Comparison of ENCODE assay signal across 36 cellular contexts in genomic region chr1:65997693-65998092, GRCh38.
"Had no signal": no experiment of that assay in that cellular context is flagged by ENCODE, and none has a peak within 500 bp of the region (broad histone marks: within the 10 kb centered on the region; RNA-seq: fewer than 3 reads in every experiment).

No MANE protein-coding gene starts in this region.

- FAIRE-seq: bronchial epithelial cell, colon, endometrium, endothelial cell of umbilical vein, frontal cortex had no signal

- H3K36me3 ChIP-seq: adrenal gland, WERI-Rb-1 had no signal

- H3K27ac ChIP-seq: adrenal gland, body of pancreas, epithelial cell of prostate, WERI-Rb-1 had no signal

- H3K4me1 Mint-ChIP-seq: activated B cell treated with CpG ODN at 0.5 μM for 24 hours; activated naive CD4-positive, alpha-beta T cell treated with anti-CD3 and anti-CD28 coated beads, Interleukin-2, amount 50 U/mL, for 24 hours; activated naive CD8-positive, alpha-beta T cell treated with anti-CD3 and anti-CD28 coated beads for 36 hours; activated naive CD8-positive, alpha-beta T cell treated with anti-CD3 and anti-CD28 coated beads, Interleukin-2, amount 50 U/mL, for 24 hours; activated T-helper 17 cell treated with anti-CD3 and anti-CD28 coated beads, Interleukin-2, amount 50 U/mL, for 72 hours; central memory CD8-positive, alpha-beta T cell; T-helper 17 cell had no signal

- H3K4me3 ChIP-seq: adrenal gland, body of pancreas had no signal

- H3K27me3 ChIP-seq: adrenal gland, body of pancreas had no signal

- H3K36me3 Mint-ChIP-seq: activated naive CD4-positive, alpha-beta T cell treated with anti-CD3 and anti-CD28 coated beads, Interleukin-2, amount 50 U/mL, for 24 hours; activated naive CD8-positive, alpha-beta T cell treated with anti-CD3 and anti-CD28 coated beads for 36 hours had no signal

- H3K4me1 ChIP-seq: adrenal gland, body of pancreas had no signal

- H3K9me3 ChIP-seq: adrenal gland, body of pancreas had no signal

- ATAC-seq: activated CD4-positive, CD25-positive, alpha-beta regulatory T cell treated with anti-CD3 and anti-CD28 coated beads, Interleukin-2, amount 50 U/mL, for 24 hours; activated CD8-positive, alpha-beta T cell treated with anti-CD3 and anti-CD28 coated beads for 36 hours; activated naive CD8-positive, alpha-beta T cell treated with anti-CD3 and anti-CD28 coated beads, Interleukin-2, amount 50 U/mL, for 24 hours; activated T-cell treated with anti-CD3 and anti-CD28 coated beads, Interleukin-2, amount 50 U/mL, for 4 hours; activated T-helper 17 cell treated with anti-CD3 and anti-CD28 coated beads, Interleukin-2, amount 50 U/mL, for 72 hours; body of pancreas; esophagus mucosa; T-helper 17 cell had no signal

- H3K4me3 Mint-ChIP-seq: activated B cell treated with CpG ODN at 0.5 μM for 24 hours; activated CD8-positive, alpha-beta T cell treated with anti-CD3 and anti-CD28 coated beads for 36 hours; activated naive CD4-positive, alpha-beta T cell treated with anti-CD3 and anti-CD28 coated beads for 36 hours; activated naive CD4-positive, alpha-beta T cell treated with anti-CD3 and anti-CD28 coated beads, Interleukin-2, amount 50 U/mL, for 24 hours; activated naive CD8-positive, alpha-beta T cell treated with anti-CD3 and anti-CD28 coated beads for 36 hours; activated naive CD8-positive, alpha-beta T cell treated with anti-CD3 and anti-CD28 coated beads, Interleukin-2, amount 50 U/mL, for 24 hours; activated T-cell treated with anti-CD3 and anti-CD28 coated beads, Interleukin-2, amount 50 U/mL, for 4 hours; activated T-helper 17 cell treated with anti-CD3 and anti-CD28 coated beads, Interleukin-2, amount 50 U/mL, for 72 hours; central memory CD8-positive, alpha-beta T cell; T-helper 17 cell; T-helper 2 cell treated with Interferon-gamma antibody and Interleukin-4, amounts not matched to agents 5 μg/mL and 100 μg/mL, for 36 hours had no signal

- H3K27ac Mint-ChIP-seq: activated B cell treated with CpG ODN at 0.5 μM for 24 hours; activated CD8-positive, alpha-beta T cell treated with anti-CD3 and anti-CD28 coated beads for 36 hours; activated naive CD4-positive, alpha-beta T cell treated with anti-CD3 and anti-CD28 coated beads for 36 hours; activated naive CD4-positive, alpha-beta T cell treated with anti-CD3 and anti-CD28 coated beads, Interleukin-2, amount 50 U/mL, for 24 hours; activated naive CD8-positive, alpha-beta T cell treated with anti-CD3 and anti-CD28 coated beads for 36 hours; activated naive CD8-positive, alpha-beta T cell treated with anti-CD3 and anti-CD28 coated beads, Interleukin-2, amount 50 U/mL, for 24 hours; activated T-helper 17 cell treated with anti-CD3 and anti-CD28 coated beads, Interleukin-2, amount 50 U/mL, for 72 hours; T-helper 17 cell; T-helper 2 cell treated with Interferon-gamma antibody and Interleukin-4, amounts not matched to agents 5 μg/mL and 100 μg/mL, for 36 hours had no signal

- H3K9me3 Mint-ChIP-seq: activated B cell treated with CpG ODN at 0.5 μM for 24 hours; activated CD8-positive, alpha-beta T cell treated with anti-CD3 and anti-CD28 coated beads for 36 hours; activated naive CD4-positive, alpha-beta T cell treated with anti-CD3 and anti-CD28 coated beads for 36 hours; activated naive CD4-positive, alpha-beta T cell treated with anti-CD3 and anti-CD28 coated beads, Interleukin-2, amount 50 U/mL, for 24 hours; activated naive CD8-positive, alpha-beta T cell treated with anti-CD3 and anti-CD28 coated beads for 36 hours; activated naive CD8-positive, alpha-beta T cell treated with anti-CD3 and anti-CD28 coated beads, Interleukin-2, amount 50 U/mL, for 24 hours; activated T-cell treated with anti-CD3 and anti-CD28 coated beads, Interleukin-2, amount 50 U/mL, for 4 hours; activated T-helper 17 cell treated with anti-CD3 and anti-CD28 coated beads, Interleukin-2, amount 50 U/mL, for 72 hours; central memory CD8-positive, alpha-beta T cell; T-helper 2 cell treated with Interferon-gamma antibody and Interleukin-4, amounts not matched to agents 5 μg/mL and 100 μg/mL, for 36 hours had no signal

- DNase-seq: activated B cell treated with CpG ODN at 0.5 μM for 24 hours; activated CD4-positive, alpha-beta T cell treated with anti-CD3 and anti-CD28 coated beads for 48 hours; activated CD4-positive, alpha-beta T cell treated with anti-CD3 and anti-CD28 coated beads, Interleukin-2, amount 50 U/mL, for 1 hour; activated CD4-positive, alpha-beta T cell treated with anti-CD3 and anti-CD28 coated beads, Interleukin-2, amount 50 U/mL, for 48 hours; activated CD8-positive, alpha-beta memory T cell treated with anti-CD3 and anti-CD28 coated beads for 24 hours; activated CD8-positive, alpha-beta T cell treated with anti-CD3 and anti-CD28 coated beads for 36 hours; activated effector memory CD4-positive, alpha-beta T cell treated with Interleukin-2 at 50 U/mL for 16 hours; activated gamma-delta T cell treated with Interleukin-2 at 50 U/mL for 16 hours; activated naive CD4-positive, alpha-beta T cell treated with anti-CD3 and anti-CD28 coated beads for 36 hours; activated naive CD8-positive, alpha-beta T cell treated with anti-CD3 and anti-CD28 coated beads for 36 hours; activated naive CD8-positive, alpha-beta T cell treated with anti-CD3 and anti-CD28 coated beads, Interleukin-2, amount 50 U/mL, for 24 hours; activated T-cell treated with anti-CD3 and anti-CD28 coated beads, Interleukin-2, amount 50 U/mL, for 4 hours; adrenal gland; aorta; body of pancreas; cortex of kidney; dermis blood vessel endothelial cell; effector CD8-positive, alpha-beta T cell; foreskin fibroblast; head of caudate nucleus; T-helper 1 cell; T-helper 17 cell; T1000; WERI-Rb-1 had no signal
